ENCODE assay signal across 1 cellular context in the genomic region with DNA sequence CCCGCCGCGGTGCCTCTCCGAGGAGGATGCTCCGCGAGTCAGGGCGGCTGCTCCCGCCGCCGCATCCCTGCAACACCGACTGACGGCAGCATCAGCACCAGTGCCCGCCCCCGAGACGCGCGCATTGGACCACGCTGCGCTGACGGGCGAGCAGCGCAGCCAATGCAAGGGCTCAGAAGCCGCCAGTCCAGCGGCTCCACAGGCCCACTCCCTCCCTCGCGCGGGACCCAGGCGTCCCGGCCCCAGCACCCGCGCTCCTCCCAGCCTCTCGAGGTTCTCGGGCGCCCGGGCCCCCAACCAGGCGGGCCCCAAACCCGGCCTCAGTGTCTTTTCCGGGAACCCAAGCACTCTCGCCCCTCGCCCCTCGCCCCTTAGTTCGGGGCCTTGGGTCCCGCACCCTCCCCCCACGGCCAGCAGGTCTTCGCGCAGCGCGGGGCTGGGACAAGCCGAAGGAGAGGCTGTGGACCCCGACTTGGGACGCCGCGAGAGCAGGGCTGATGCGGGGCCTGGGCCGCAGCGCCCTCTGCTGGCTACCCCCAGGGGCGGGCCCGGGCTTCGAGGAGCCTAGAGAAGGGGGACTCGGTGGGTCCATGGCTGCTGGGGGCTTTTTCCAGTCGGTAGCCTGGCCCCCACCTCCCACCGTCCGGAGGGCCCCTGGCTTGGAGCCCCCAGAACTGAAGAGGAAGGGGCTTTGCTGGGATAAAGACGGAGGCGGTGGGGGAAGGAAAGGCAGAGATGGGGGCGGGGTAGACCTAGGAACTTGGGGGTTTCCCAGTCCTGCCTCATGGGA.
A peak's percentile ranks its signal among the peaks of the same experiment; 100 is the strongest.
TF ChIP-seq lines count a peak whose summit lies in the region.

A gene (minus strand): TSS at position 81 of the 790 bp plus-strand sequence. CDS start 9,498 bp downstream, outside the sequence.

TF ChIP-seq in HEK293, 187 proteins besides CTCF, POLR2A, EP300 and RAD21 (continued from another document):
- no peak for TF ChIP-seq ZNF211 (tag by site-specific recombination; IDR thresholded peaks at IDR 0.05; ENCODE audit: low read depth)
- no peak for TF ChIP-seq REPIN1 (tag by site-specific recombination; IDR thresholded peaks at IDR 0.05; ENCODE audit: low read depth)
- no peak for TF ChIP-seq ZNF16 (tag by site-specific recombination; IDR thresholded peaks at IDR 0.05; ENCODE audit: low read depth)
- no peak for TF ChIP-seq SETDB1 (IDR thresholded peaks at IDR 0.05; ENCODE audit: insufficient read length, low read length)
- TF ChIP-seq, protein P1, sequence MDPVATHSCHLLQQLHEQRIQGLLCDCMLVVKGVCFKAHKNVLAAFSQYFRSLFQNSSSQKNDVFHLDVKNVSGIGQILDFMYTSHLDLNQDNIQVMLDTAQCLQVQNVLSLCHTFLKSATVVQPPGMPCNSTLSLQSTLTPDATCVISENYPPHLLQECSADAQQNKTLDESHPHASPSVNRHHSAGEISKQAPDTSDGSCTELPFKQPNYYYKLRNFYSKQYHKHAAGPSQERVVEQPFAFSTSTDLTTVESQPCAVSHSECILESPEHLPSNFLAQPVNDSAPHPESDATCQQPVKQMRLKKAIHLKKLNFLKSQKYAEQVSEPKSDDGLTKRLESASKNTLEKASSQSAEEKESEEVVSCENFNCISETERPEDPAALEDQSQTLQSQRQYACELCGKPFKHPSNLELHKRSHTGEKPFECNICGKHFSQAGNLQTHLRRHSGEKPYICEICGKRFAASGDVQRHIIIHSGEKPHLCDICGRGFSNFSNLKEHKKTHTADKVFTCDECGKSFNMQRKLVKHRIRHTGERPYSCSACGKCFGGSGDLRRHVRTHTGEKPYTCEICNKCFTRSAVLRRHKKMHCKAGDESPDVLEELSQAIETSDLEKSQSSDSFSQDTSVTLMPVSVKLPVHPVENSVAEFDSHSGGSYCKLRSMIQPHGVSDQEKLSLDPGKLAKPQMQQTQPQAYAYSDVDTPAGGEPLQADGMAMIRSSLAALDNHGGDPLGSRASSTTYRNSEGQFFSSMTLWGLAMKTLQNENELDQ (tag by site-specific recombination; IDR thresholded peaks at IDR 0.05; ENCODE audit: low read depth), result no peak
- peak; percentile 57 for TF ChIP-seq SP7 (tag by site-specific recombination; IDR thresholded peaks at IDR 0.05)
- no peak for TF ChIP-seq ZNF621 (tag by site-specific recombination; IDR thresholded peaks at IDR 0.05)
- no peak for TF ChIP-seq ZFP3 (tag by site-specific recombination; IDR thresholded peaks at IDR 0.05; ENCODE audit: low read depth)
- TF ChIP-seq BCL11A (tag by site-specific recombination; IDR thresholded peaks at IDR 0.05; ENCODE audit: low read depth), result no peak
- TF ChIP-seq YY1 (tag by site-specific recombination; IDR thresholded peaks at IDR 0.05), result no peak
- no peak for TF ChIP-seq ZNF843 (tag by site-specific recombination; IDR thresholded peaks at IDR 0.05)
- TF ChIP-seq, protein P2, sequence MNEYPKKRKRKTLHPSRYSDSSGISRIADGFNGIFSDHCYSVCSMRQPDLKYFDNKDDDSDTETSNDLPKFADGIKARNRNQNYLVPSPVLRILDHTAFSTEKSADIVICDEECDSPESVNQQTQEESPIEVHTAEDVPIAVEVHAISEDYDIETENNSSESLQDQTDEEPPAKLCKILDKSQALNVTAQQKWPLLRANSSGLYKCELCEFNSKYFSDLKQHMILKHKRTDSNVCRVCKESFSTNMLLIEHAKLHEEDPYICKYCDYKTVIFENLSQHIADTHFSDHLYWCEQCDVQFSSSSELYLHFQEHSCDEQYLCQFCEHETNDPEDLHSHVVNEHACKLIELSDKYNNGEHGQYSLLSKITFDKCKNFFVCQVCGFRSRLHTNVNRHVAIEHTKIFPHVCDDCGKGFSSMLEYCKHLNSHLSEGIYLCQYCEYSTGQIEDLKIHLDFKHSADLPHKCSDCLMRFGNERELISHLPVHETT (tag by site-specific recombination; IDR thresholded peaks at IDR 0.05), result no peak
- TF ChIP-seq ZNF112 (tag by site-specific recombination; IDR thresholded peaks at IDR 0.05), result no peak
- no peak for TF ChIP-seq ZNF140 (tag by site-specific recombination; IDR thresholded peaks at IDR 0.05)
- TF ChIP-seq ZNF571 (tag by site-specific recombination; IDR thresholded peaks at IDR 0.05), result no peak
- no peak for TF ChIP-seq ZNF157 (tag by site-specific recombination; IDR thresholded peaks at IDR 0.05)
- TF ChIP-seq ZNF624 (tag by site-specific recombination; IDR thresholded peaks at IDR 0.05), result no peak
- TF ChIP-seq ZNF501 (tag by site-specific recombination; IDR thresholded peaks at IDR 0.05), result peak; percentile 78
- TF ChIP-seq ZNF155 (tag by site-specific recombination; IDR thresholded peaks at IDR 0.05), result no peak
- TF ChIP-seq GLIS1 (tag by site-specific recombination; IDR thresholded peaks at IDR 0.05), result peak; percentile 63
- TF ChIP-seq ZNF560 (tag by site-specific recombination; IDR thresholded peaks at IDR 0.05; ENCODE audit: borderline replicate concordance), result no peak
- no peak for TF ChIP-seq ZNF10 (tag by site-specific recombination; IDR thresholded peaks at IDR 0.05)
- no peak for TF ChIP-seq ZNF132 (tag by site-specific recombination; IDR thresholded peaks at IDR 0.05; ENCODE audit: borderline replicate concordance)
- peak; percentile 99 for TF ChIP-seq ZNF2 (tag by site-specific recombination; IDR thresholded peaks at IDR 0.05)
